Comparison of ENCODE assay signal across 15 cellular contexts in genomic region chr1:147287133-147287865, GRCh38. TPM values are rescaled to one million over a fixed set of nuclear protein-coding genes. Genes with fewer than 3 reads are reported as not detected.
A peak's percentile ranks its signal among the peaks of the same experiment; 100 is the strongest.
DNase-seq lines count a peak whose midpoint lies in the region; ATAC-seq, FAIRE-seq and TF ChIP-seq lines count a peak whose summit lies in the region.
"Had no signal": no experiment of that assay in that cellular context is flagged by ENCODE, and none has a peak within 500 bp of the region (broad histone marks: within the 10 kb centered on the region; RNA-seq: fewer than 3 reads in every experiment).

No MANE protein-coding gene starts in this region.

- no peak for FAIRE-seq in pancreas (lab: Jason Lieb, UNC)

- H3K27ac ChIP-seq in IMR-90 (ENCODE audit: insufficient read depth, low read length), result no peak overlapping the region
- H3K27ac ChIP-seq in neutrophil, result peak overlapping the region; percentile 50
- H3K27ac ChIP-seq in pancreas, result no peak overlapping the region
- no peak overlapping the region for H3K27ac ChIP-seq in CD4-positive, alpha-beta memory T cell (ENCODE audit: low read depth, low read length)
- H3K27ac ChIP-seq: C4-2B, PC-9 had no signal

- POLR2A ChIA-PET in IMR-90 (lab: Charles Lee; ENCODE audit: unreplicated experiment), result no interaction called here
- POLR2A ChIA-PET in CD4-positive, alpha-beta memory T cell (lab: Charles Lee; ENCODE audit: partially characterized antibody), result no interaction called here

- H3K27me3 ChIP-seq in IMR-90 (ENCODE audit: control insufficient read depth, insufficient read depth, low read length), result no peaks in the 10 kb centered on the region
- H3K27me3 ChIP-seq in neutrophil, result no peaks in the 10 kb centered on the region
- no peaks in the 10 kb centered on the region for H3K27me3 ChIP-seq in pancreas
- no peaks in the 10 kb centered on the region for H3K27me3 ChIP-seq in CD4-positive, alpha-beta memory T cell (ENCODE audit: insufficient read depth, low read length)
- no peaks in the 10 kb centered on the region for H3K27me3 ChIP-seq in MG63

- no peaks in the 10 kb centered on the region for H3K27me3 Mint-ChIP-seq in CD4-positive, alpha-beta memory T cell
- H3K27me3 Mint-ChIP-seq: IgD-negative memory B cell had no signal

- H2BK15ac ChIP-seq in IMR-90 (ENCODE audit: low read depth, low read length), result no peak overlapping the region

- intact Hi-C loops in IMR-90 (cut with micrococcal nuclease) (no loop called here), pancreas (cut with DNase I) (no loop called here)
- intact Hi-C loops in CD4-positive, alpha-beta memory T cell (cut with micrococcal nuclease), result no loop called here

- H3K18ac ChIP-seq in IMR-90 (ENCODE audit: low read depth, low read length), result no peak overlapping the region

- H3K4me1 ChIP-seq in IMR-90 (ENCODE audit: control insufficient read depth, insufficient read depth, low read length) (peaks cover 4% of the 10 kb centered on the region), neutrophil (ENCODE audit: control insufficient read depth in 1 of 2, insufficient read depth in 1 of 2, low read depth in 1 of 2, low read length in 1 of 2) (peaks cover 13 to 20% of the 10 kb centered on the region in 2 experiments), pancreas (no peaks in the 10 kb centered on the region)
- H3K4me1 ChIP-seq in CD4-positive, alpha-beta memory T cell (ENCODE audit: insufficient read depth, low read length), result no peaks in the 10 kb centered on the region

- no peaks in the 10 kb centered on the region for H3K4me1 Mint-ChIP-seq in CD4-positive, alpha-beta memory T cell
- H3K4me1 Mint-ChIP-seq: IgD-negative memory B cell had no signal

- peaks cover 2% of the 10 kb centered on the region; the same call in 1 of the 2 replicates for H3K9me1 ChIP-seq in IMR-90 (ENCODE audit: insufficient read depth, low read length)

- no peak for ATAC-seq in IMR-90 (ENCODE audit: low read depth)
- no peak for ATAC-seq in pancreas

- no peak for TF ChIP-seq CTCF in IMR-90 (conservative IDR thresholded peaks at IDR 0.05; ENCODE audit: low read depth, low read length)
- TF ChIP-seq CTCF in astrocyte of the cerebellum (IDR thresholded peaks at IDR 0.05; ENCODE audit: low read depth, low read length, missing control alignments), result no peak
- TF ChIP-seq CTCF in fibroblast of pulmonary artery (IDR thresholded peaks at IDR 0.05; ENCODE audit: low read length, missing control alignments), result no peak
- no peak for TF ChIP-seq CTCF in neutrophil (IDR thresholded peaks at IDR 0.05)
- no peak for TF ChIP-seq CTCF in pancreas (IDR thresholded peaks at IDR 0.05)

- H3K14ac ChIP-seq in IMR-90 (replicated peaks; ENCODE audit: low read depth, low read length), result no peak overlapping the region

- no peak overlapping the region for H4K91ac ChIP-seq in IMR-90 (ENCODE audit: insufficient read depth, low read depth, low read length)

- no peaks in the 10 kb centered on the region for H3K9me3 Mint-ChIP-seq in CD4-positive, alpha-beta memory T cell
- H3K9me3 Mint-ChIP-seq: IgD-negative memory B cell had no signal

- no peak overlapping the region for H2AFZ ChIP-seq in IMR-90 (replicated peaks; ENCODE audit: low read length, poor library complexity)
- H2AFZ ChIP-seq: PC-9 had no signal

- CTCF ChIA-PET in IMR-90 (lab: Yijun Ruan, JAX), result interaction anchor here (0.7 kb wide), 1 partner anchor 23 kb away, joined by 3 read pairs; no protein-coding TSS in a partner anchor
- CTCF ChIA-PET in CD4-positive, alpha-beta memory T cell (lab: Charles Lee; ENCODE audit: partially characterized antibody), result interaction anchor here (1.2 to 1.5 kb wide), 2 partner anchors 13 to 15 kb away, joined by 4 to 5 read pairs; no protein-coding TSS in a partner anchor

- H3K27ac Mint-ChIP-seq in CD4-positive, alpha-beta memory T cell, result peak overlapping the region in 1 of 7 donors; percentile 29
- H3K27ac Mint-ChIP-seq: IgD-negative memory B cell had no signal

- H3K36me3 ChIP-seq in IMR-90 (ENCODE audit: control insufficient read depth, insufficient read depth, low read length), result peaks cover 29% of the 10 kb centered on the region
- peaks cover 26% of the 10 kb centered on the region for H3K36me3 ChIP-seq in neutrophil
- H3K36me3 ChIP-seq in pancreas, result peaks cover 0 to 38% (median 0%) of the 10 kb centered on the region in 3 donors
- peaks cover 57% of the 10 kb centered on the region for H3K36me3 ChIP-seq in CD4-positive, alpha-beta memory T cell (ENCODE audit: insufficient read depth, low read length)
- H3K36me3 ChIP-seq in MG63, result peaks cover 93% of the 10 kb centered on the region

- 92% methylated on average over 4 of the region's 8 CpGs; no CpG with 5 or more reads in 1 of the 2 experiments for WGBS in IMR-90 (ENCODE audit: extremely low coverage in 2 of 2, insufficient read length in 1 of 2), 2 experiments
- 87 to 93% methylated on average over 8 of the region's 8 CpGs for WGBS in pancreas, 2 donors

- dilution Hi-C loops in IMR-90 (cut with HindIII; ENCODE audit: low sequenced_read_pairs, unreplicated experiment), result no loop called here

- H3K9ac ChIP-seq in IMR-90 (ENCODE audit: low read depth, low read length), result no peak overlapping the region

- H3K36me3 Mint-ChIP-seq in CD4-positive, alpha-beta memory T cell, result peaks cover 94 to 97% of the 10 kb centered on the region in 2 donors

- no peak overlapping the region for H2AK5ac ChIP-seq in IMR-90 (ENCODE audit: low read depth, low read length)

- H2BK120ac ChIP-seq in IMR-90 (ENCODE audit: low read depth, low read length), result no peak overlapping the region

- H3K4me3 Mint-ChIP-seq in CD4-positive, alpha-beta memory T cell, result no peak overlapping the region
- H3K4me3 Mint-ChIP-seq: IgD-negative memory B cell had no signal

- H3K4ac ChIP-seq in IMR-90 (ENCODE audit: low read depth, low read length), result no peak overlapping the region

- H2BK5ac ChIP-seq in IMR-90 (ENCODE audit: low read depth, low read length, poor library complexity, severe bottlenecking), result no peak overlapping the region

- no peak overlapping the region for H4K8ac ChIP-seq in IMR-90 (ENCODE audit: low read depth in 2 of 2, low read length in 2 of 2)

- no TSS peak for BruUV-seq in IMR-90 (replicated peaks; lab: Mats Ljungman, UMichigan)

- no peaks in the 10 kb centered on the region for H3K79me1 ChIP-seq in IMR-90 (ENCODE audit: low read depth in 1 of 2, low read length in 2 of 2)

- H4K5ac ChIP-seq in IMR-90 (ENCODE audit: low read depth, low read length), result no peak overlapping the region

- DNase-seq in IMR-90 (peak; percentile 51), astrocyte of the cerebellum (ENCODE audit: low read depth) (peak; percentile 16), fibroblast of pulmonary artery (ENCODE audit: low read depth) (peak; percentile 41), pancreas (no peak), NCI-H524 treated with DMSO at 0.1 percent for 48 hours (lab: John Stamatoyannopoulos, UW) (no peak), MG63 (no peak)
- no peak for DNase-seq in CD4-positive, alpha-beta memory T cell
- DNase-seq: H7, NCI-H1436 treated with DMSO at 0.1 percent for 48 hours, NCI-H2029 treated with DMSO at 0.1 percent for 48 hours, NCI-H774, PC-9 had no signal

- H3K4me3 ChIP-seq in IMR-90 (ENCODE audit: insufficient read depth, low read depth, low read length) (no peak overlapping the region), astrocyte of the cerebellum (ENCODE audit: low read depth, low read length) (no peak overlapping the region), fibroblast of pulmonary artery (replicated peaks; ENCODE audit: low read depth, low read length) (no peak overlapping the region), neutrophil (ENCODE audit: low read depth in 1 of 2, low read length in 1 of 2) (no peak overlapping the region), pancreas (no peak overlapping the region), MG63 (no peak overlapping the region)
- no peak overlapping the region for H3K4me3 ChIP-seq in CD4-positive, alpha-beta memory T cell (ENCODE audit: low read length in 2 of 2)
- H3K4me3 ChIP-seq: PC-9 had no signal

- H2AK9ac ChIP-seq in IMR-90 (replicated peaks; ENCODE audit: low read depth, low read length, poor library complexity), result no peak overlapping the region

- 0 out of 2 replicates have a peak, but pooled peaks cover under 1% of the 10 kb centered on the region for H4K20me1 ChIP-seq in IMR-90 (ENCODE audit: insufficient read depth, low read length)

- no peak overlapping the region for H3K4me2 ChIP-seq in IMR-90 (ENCODE audit: low read depth, low read length)
- H3K4me2 ChIP-seq: PC-9 had no signal

- no peak overlapping the region for H2BK20ac ChIP-seq in IMR-90 (ENCODE audit: low read depth, low read length)

- no peak overlapping the region for H3K23ac ChIP-seq in IMR-90 (ENCODE audit: low read depth, low read length)

- in situ Hi-C loops in IMR-90 (cut with MboI; ENCODE audit: low sequenced_read_pairs), result loop anchor here (25.0 kb wide), 1 partner anchor 100 kb away; no protein-coding TSS in a partner anchor
- in situ Hi-C loops in astrocyte of the cerebellum (cut with HindIII; ENCODE audit: low sequenced_read_pairs), result no loop called here

- TF ChIP-seq RAD21 in IMR-90 (IDR thresholded peaks at IDR 0.05; ENCODE audit: low read length), result no peak

- no peak for TF ChIP-seq POLR2A in IMR-90 (IDR thresholded peaks at IDR 0.05; ENCODE audit: low read depth, low read length)

- no peak overlapping the region for H3K56ac ChIP-seq in IMR-90 (ENCODE audit: extremely low read depth, insufficient read depth, low read length)

- H3K9me3 ChIP-seq in IMR-90 (ENCODE audit: control insufficient read depth, insufficient read depth, low read length), result no peaks in the 10 kb centered on the region
- no peaks in the 10 kb centered on the region for H3K9me3 ChIP-seq in neutrophil
- H3K9me3 ChIP-seq in pancreas, result no peaks in the 10 kb centered on the region
- H3K9me3 ChIP-seq in CD4-positive, alpha-beta memory T cell (ENCODE audit: control insufficient read depth in 1 of 2, low read length in 2 of 2), result no peaks in the 10 kb centered on the region
- peaks cover 7% of the 10 kb centered on the region for H3K9me3 ChIP-seq in MG63

TF ChIP-seq in IMR-90, 13 proteins besides CTCF, POLR2A, EP300 and RAD21 (continues in another document):
- no peak for TF ChIP-seq NFE2L2 (IDR thresholded peaks at IDR 0.05; ENCODE audit: low read depth, low read length)
- TF ChIP-seq CHD1 (IDR thresholded peaks at IDR 0.05; ENCODE audit: low read depth, low read length), result no peak
- no peak for TF ChIP-seq RFX5 (IDR thresholded peaks at IDR 0.05; ENCODE audit: low read depth, low read length)
- no peak for TF ChIP-seq SMC3 (IDR thresholded peaks at IDR 0.05; ENCODE audit: low read depth, low read length)
- TF ChIP-seq BHLHE40 (IDR thresholded peaks at IDR 0.05; ENCODE audit: low read depth, low read length), result no peak

RNA-seq across cellular contexts. Expression of gene CHD1L, which starts 44.8 kb away (rescaled TPM):
- total RNA-seq in IMR-90 (2012; rRNA removed), result 47.5 and 51.7 TPM in 2 replicates
- polyA plus RNA-seq in IMR-90 (2012; rRNA removed), result 28.2 and 31.2 TPM in 2 replicates
- 6.2 and 8.3 TPM in 2 replicates for polyA plus RNA-seq in IMR-90 (2012; cell fraction: cytosol; rRNA removed)
- 7.3 and 53.9 TPM in 2 replicates for polyA plus RNA-seq in IMR-90 (2012; cell fraction: nucleus; rRNA removed; ENCODE audit: low replicate concordance)
- total RNA-seq in pancreas, result 10 to 100 TPM in 4 of 6 donors, 1 to 10 TPM in 2; 6.6 to 17.0 (median 11.8) TPM
- 10 to 100 TPM; 10.4 to 15.2 TPM for polyA plus RNA-seq in pancreas
- total RNA-seq in CD4-positive, alpha-beta memory T cell, result 10 to 100 TPM; 29.5 to 31.6 TPM
- 10 to 100 TPM; 17.1 to 18.8 TPM for polyA plus RNA-seq in CD4-positive, alpha-beta memory T cell
- 89.4 and 97.1 TPM in 2 replicates for total RNA-seq in MG63 (2014; rRNA removed; shearing (Covaris generic); ENCODE audit: low replicate concordance)

Comparison
In these comparisons a context has a peak if more than half of its experiments do, and no peak if none do; other contexts are left out.
1. DNase-seq: peak in IMR-90 (single experiment), astrocyte of the cerebellum (single experiment) and fibroblast of pulmonary artery (single experiment); none in pancreas (0 of 6), CD4-positive, alpha-beta memory T cell (0 of 5), NCI-H524 treated with DMSO at 0.1 percent for 48 hours (single experiment) and MG63 (single experiment).